ENCODE assay signal across 1 cellular context in genomic region chr10:90871279-90871760, GRCh38.
TF ChIP-seq lines count a peak whose summit lies in the region.

No MANE protein-coding gene starts in this region.

TF ChIP-seq in HEK293, 187 proteins besides CTCF, POLR2A, EP300 and RAD21 (continued from another document and continues in another):
- TF ChIP-seq, protein P1, sequence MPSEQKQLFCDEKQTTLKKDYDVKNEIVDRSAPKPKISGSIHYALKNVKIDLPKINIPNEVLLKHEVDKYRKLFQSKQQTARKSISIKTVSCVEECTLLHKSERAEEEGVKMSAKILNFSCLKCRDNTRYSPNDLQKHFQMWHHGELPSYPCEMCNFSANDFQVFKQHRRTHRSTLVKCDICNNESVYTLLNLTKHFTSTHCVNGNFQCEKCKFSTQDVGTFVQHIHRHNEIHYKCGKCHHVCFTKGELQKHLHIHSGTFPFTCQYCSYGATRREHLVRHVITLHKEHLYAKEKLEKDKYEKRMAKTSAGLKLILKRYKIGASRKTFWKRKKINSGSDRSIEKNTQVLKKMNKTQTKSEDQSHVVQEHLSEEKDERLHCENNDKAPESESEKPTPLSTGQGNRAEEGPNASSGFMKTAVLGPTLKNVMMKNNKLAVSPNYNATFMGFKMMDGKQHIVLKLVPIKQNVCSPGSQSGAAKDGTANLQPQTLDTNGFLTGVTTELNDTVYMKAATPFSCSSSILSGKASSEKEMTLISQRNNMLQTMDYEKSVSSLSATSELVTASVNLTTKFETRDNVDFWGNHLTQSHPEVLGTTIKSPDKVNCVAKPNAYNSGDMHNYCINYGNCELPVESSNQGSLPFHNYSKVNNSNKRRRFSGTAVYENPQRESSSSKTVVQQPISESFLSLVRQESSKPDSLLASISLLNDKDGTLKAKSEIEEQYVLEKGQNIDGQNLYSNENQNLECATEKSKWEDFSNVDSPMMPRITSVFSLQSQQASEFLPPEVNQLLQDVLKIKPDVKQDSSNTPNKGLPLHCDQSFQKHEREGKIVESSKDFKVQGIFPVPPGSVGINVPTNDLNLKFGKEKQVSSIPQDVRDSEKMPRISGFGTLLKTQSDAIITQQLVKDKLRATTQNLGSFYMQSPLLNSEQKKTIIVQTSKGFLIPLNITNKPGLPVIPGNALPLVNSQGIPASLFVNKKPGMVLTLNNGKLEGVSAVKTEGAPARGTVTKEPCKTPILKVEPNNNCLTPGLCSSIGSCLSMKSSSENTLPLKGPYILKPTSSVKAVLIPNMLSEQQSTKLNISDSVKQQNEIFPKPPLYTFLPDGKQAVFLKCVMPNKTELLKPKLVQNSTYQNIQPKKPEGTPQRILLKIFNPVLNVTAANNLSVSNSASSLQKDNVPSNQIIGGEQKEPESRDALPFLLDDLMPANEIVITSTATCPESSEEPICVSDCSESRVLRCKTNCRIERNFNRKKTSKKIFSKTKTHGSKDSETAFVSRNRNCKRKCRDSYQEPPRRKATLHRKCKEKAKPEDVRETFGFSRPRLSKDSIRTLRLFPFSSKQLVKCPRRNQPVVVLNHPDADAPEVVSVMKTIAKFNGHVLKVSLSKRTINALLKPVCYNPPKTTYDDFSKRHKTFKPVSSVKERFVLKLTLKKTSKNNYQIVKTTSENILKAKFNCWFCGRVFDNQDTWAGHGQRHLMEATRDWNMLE (tag by site-specific recombination; conservative IDR thresholded peaks at IDR 0.05; ENCODE audit: low read depth) = peak; percentile 39; the same call in 1 of the 2 replicates
- TF ChIP-seq ZNF10 (tag by site-specific recombination; IDR thresholded peaks at IDR 0.05) (no peak), ZSCAN30 (tag by site-specific recombination; IDR thresholded peaks at IDR 0.05) (no peak), GLIS2 (tag by site-specific recombination; IDR thresholded peaks at IDR 0.05) (no peak), ZBTB8A (tag by site-specific recombination; IDR thresholded peaks at IDR 0.05) (no peak), ZNF624 (tag by site-specific recombination; IDR thresholded peaks at IDR 0.05) (no peak), OSR2 (tag by site-specific recombination; IDR thresholded peaks at IDR 0.05) (no peak), PRDM6 (tag by site-specific recombination; IDR thresholded peaks at IDR 0.05) (no peak), ZNF580 (tag by site-specific recombination; IDR thresholded peaks at IDR 0.05) (peak; percentile 96), SCRT2 (tag by site-specific recombination; IDR thresholded peaks at IDR 0.05) (no peak), ZNF768 (tag by site-specific recombination; IDR thresholded peaks at IDR 0.05) (no peak), ZNF658 (tag by site-specific recombination; IDR thresholded peaks at IDR 0.05) (no peak), SALL2 (tag by site-specific recombination; IDR thresholded peaks at IDR 0.05; ENCODE audit: borderline replicate concordance) (no peak), ZNF26 (tag by site-specific recombination; IDR thresholded peaks at IDR 0.05) (no peak), PRDM4 (tag by site-specific recombination; IDR thresholded peaks at IDR 0.05) (no peak), EGR2 (tag by site-specific recombination; IDR thresholded peaks at IDR 0.05; ENCODE audit: low read depth) (no peak), ZNF549 (tag by site-specific recombination; IDR thresholded peaks at IDR 0.05) (no peak), ZNF157 (tag by site-specific recombination; IDR thresholded peaks at IDR 0.05) (no peak), ZNF830 (tag by site-specific recombination; IDR thresholded peaks at IDR 0.05; ENCODE audit: low read depth) (no peak), ZNF37A (tag by site-specific recombination; IDR thresholded peaks at IDR 0.05) (no peak), SETDB1 (IDR thresholded peaks at IDR 0.05; ENCODE audit: insufficient read length, low read length) (peak; percentile 21), ZNF48 (tag by site-specific recombination; IDR thresholded peaks at IDR 0.05) (no peak), ZBTB1 (tag by site-specific recombination; IDR thresholded peaks at IDR 0.05) (no peak), ZNF169 (tag by site-specific recombination; IDR thresholded peaks at IDR 0.05) (no peak), ZNF548 (tag by site-specific recombination; IDR thresholded peaks at IDR 0.05) (no peak), SP2 (tag by site-specific recombination; IDR thresholded peaks at IDR 0.05) (0 out of 2 replicates have a peak, but pooled peaks have one; percentile 3), ZFHX2 (tag by site-specific recombination; conservative IDR thresholded peaks at IDR 0.05) (no peak)
- TF ChIP-seq, protein P2, sequence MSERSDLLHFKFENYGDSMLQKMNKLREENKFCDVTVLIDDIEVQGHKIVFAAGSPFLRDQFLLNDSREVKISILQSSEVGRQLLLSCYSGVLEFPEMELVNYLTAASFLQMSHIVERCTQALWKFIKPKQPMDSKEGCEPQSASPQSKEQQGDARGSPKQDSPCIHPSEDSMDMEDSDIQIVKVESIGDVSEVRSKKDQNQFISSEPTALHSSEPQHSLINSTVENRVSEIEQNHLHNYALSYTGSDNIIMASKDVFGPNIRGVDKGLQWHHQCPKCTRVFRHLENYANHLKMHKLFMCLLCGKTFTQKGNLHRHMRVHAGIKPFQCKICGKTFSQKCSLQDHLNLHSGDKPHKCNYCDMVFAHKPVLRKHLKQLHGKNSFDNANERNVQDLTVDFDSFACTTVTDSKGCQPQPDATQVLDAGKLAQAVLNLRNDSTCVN (tag by site-specific recombination; optimal IDR thresholded peaks at IDR 0.05) = no peak
- TF ChIP-seq, protein P3, sequence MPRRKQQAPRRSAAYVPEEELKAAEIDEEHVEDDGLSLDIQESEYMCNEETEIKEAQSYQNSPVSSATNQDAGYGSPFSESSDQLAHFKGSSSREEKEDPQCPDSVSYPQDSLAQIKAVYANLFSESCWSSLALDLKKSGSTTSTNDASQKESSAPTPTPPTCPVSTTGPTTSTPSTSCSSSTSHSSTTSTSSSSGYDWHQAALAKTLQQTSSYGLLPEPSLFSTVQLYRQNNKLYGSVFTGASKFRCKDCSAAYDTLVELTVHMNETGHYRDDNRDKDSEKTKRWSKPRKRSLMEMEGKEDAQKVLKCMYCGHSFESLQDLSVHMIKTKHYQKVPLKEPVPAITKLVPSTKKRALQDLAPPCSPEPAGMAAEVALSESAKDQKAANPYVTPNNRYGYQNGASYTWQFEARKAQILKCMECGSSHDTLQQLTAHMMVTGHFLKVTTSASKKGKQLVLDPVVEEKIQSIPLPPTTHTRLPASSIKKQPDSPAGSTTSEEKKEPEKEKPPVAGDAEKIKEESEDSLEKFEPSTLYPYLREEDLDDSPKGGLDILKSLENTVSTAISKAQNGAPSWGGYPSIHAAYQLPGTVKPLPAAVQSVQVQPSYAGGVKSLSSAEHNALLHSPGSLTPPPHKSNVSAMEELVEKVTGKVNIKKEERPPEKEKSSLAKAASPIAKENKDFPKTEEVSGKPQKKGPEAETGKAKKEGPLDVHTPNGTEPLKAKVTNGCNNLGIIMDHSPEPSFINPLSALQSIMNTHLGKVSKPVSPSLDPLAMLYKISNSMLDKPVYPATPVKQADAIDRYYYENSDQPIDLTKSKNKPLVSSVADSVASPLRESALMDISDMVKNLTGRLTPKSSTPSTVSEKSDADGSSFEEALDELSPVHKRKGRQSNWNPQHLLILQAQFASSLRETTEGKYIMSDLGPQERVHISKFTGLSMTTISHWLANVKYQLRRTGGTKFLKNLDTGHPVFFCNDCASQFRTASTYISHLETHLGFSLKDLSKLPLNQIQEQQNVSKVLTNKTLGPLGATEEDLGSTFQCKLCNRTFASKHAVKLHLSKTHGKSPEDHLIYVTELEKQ (tag by site-specific recombination; IDR thresholded peaks at IDR 0.05; ENCODE audit: borderline replicate concordance) = no peak
- TF ChIP-seq, protein P4, sequence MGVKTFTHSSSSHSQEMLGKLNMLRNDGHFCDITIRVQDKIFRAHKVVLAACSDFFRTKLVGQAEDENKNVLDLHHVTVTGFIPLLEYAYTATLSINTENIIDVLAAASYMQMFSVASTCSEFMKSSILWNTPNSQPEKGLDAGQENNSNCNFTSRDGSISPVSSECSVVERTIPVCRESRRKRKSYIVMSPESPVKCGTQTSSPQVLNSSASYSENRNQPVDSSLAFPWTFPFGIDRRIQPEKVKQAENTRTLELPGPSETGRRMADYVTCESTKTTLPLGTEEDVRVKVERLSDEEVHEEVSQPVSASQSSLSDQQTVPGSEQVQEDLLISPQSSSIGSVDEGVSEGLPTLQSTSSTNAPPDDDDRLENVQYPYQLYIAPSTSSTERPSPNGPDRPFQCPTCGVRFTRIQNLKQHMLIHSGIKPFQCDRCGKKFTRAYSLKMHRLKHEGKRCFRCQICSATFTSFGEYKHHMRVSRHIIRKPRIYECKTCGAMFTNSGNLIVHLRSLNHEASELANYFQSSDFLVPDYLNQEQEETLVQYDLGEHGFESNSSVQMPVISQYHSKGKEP (tag by site-specific recombination; IDR thresholded peaks at IDR 0.05) = no peak
- TF ChIP-seq, protein P5, sequence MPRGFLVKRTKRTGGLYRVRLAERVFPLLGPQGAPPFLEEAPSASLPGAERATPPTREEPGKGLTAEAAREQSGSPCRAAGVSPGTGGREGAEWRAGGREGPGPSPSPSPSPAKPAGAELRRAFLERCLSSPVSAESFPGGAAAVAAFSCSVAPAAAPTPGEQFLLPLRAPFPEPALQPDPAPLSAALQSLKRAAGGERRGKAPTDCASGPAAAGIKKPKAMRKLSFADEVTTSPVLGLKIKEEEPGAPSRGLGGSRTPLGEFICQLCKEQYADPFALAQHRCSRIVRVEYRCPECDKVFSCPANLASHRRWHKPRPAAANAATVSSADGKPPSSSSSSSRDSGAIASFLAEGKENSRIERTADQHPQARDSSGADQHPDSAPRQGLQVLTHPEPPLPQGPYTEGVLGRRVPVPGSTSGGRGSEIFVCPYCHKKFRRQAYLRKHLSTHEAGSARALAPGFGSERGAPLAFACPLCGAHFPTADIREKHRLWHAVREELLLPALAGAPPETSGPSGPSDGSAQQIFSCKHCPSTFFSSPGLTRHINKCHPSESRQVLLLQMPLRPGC (tag by site-specific recombination; IDR thresholded peaks at IDR 0.05) = no peak
- TF ChIP-seq, protein P6, sequence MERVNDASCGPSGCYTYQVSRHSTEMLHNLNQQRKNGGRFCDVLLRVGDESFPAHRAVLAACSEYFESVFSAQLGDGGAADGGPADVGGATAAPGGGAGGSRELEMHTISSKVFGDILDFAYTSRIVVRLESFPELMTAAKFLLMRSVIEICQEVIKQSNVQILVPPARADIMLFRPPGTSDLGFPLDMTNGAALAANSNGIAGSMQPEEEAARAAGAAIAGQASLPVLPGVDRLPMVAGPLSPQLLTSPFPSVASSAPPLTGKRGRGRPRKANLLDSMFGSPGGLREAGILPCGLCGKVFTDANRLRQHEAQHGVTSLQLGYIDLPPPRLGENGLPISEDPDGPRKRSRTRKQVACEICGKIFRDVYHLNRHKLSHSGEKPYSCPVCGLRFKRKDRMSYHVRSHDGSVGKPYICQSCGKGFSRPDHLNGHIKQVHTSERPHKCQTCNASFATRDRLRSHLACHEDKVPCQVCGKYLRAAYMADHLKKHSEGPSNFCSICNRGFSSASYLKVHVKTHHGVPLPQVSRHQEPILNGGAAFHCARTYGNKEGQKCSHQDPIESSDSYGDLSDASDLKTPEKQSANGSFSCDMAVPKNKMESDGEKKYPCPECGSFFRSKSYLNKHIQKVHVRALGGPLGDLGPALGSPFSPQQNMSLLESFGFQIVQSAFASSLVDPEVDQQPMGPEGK (tag by site-specific recombination; IDR thresholded peaks at IDR 0.05) = no peak
- TF ChIP-seq, protein P7, sequence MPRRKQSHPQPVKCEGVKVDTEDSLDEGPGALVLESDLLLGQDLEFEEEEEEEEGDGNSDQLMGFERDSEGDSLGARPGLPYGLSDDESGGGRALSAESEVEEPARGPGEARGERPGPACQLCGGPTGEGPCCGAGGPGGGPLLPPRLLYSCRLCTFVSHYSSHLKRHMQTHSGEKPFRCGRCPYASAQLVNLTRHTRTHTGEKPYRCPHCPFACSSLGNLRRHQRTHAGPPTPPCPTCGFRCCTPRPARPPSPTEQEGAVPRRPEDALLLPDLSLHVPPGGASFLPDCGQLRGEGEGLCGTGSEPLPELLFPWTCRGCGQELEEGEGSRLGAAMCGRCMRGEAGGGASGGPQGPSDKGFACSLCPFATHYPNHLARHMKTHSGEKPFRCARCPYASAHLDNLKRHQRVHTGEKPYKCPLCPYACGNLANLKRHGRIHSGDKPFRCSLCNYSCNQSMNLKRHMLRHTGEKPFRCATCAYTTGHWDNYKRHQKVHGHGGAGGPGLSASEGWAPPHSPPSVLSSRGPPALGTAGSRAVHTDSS (tag by site-specific recombination; IDR thresholded peaks at IDR 0.05) = 0 out of 2 replicates have a peak, but pooled peaks have one; percentile 15
